In the genomic region with DNA sequence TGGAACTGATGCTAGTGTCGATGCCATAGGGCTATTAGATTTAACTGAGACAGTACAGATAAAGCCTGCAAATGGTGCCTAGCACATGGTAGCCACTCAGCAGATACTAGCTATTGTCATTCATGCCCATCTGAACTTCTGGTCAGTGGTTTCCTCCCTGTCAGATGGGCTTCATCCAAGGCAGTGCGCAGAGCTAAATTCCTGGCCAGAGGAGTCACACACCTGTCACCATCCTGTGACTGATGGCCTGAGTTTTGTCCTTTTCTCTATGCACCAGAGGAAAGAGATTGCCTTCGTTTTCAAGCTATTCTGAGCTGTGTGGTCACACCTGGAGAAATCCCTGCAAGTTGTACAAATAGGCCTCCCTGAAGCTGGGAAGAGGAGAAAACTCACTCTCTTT, we compare ENCODE assay signal across 27 cellular contexts. TPM values are rescaled to one million over a fixed set of nuclear protein-coding genes. Genes with fewer than 3 reads are reported as not detected.
"Had no signal": no experiment of that assay in that cellular context is flagged by ENCODE, and none has a peak within 500 bp of the region (broad histone marks: within the 10 kb centered on the region; RNA-seq: fewer than 3 reads in every experiment).

No MANE protein-coding gene starts in this region.

- H3K4me3 ChIP-seq: left ventricle myocardium inferior, lung, pancreas, prostate gland, spleen, tibial nerve, upper lobe of left lung, vagina had no signal

- FAIRE-seq: kidney, pancreas, small intestine had no signal

- DNase-seq: hippocampal formation; kidney; left ventricle myocardium inferior; mesendoderm; naive thymus-derived CD4-positive, alpha-beta T cell; nucleus accumbens; pancreas; posterior cingulate gyrus; retina; right cardiac atrium; small intestine; spleen; stimulated activated CD4-positive, alpha-beta T cell treated with anti-CD3 and anti-CD28 coated beads, Interleukin-4, amount 100 ng/mL, for 24 hours; stimulated activated naive CD4-positive, alpha-beta T cell treated with Interleukin-2 at 50 U/mL for 16 hours; stimulated activated naive CD8-positive, alpha-beta T cell treated with anti-CD3 and anti-CD28 coated beads, Interleukin-15, amount 100 ng/mL, for 72 hours; substantia nigra; upper lobe of left lung had no signal

- H3K4me1 ChIP-seq: left ventricle myocardium inferior, pancreas, prostate gland, spleen, tibial nerve, upper lobe of left lung, vagina had no signal

- H3K9me3 ChIP-seq: pancreas, prostate gland, spleen, tibial nerve, upper lobe of left lung, vagina had no signal

- H3K36me3 ChIP-seq: left ventricle myocardium inferior, pancreas, prostate gland, spleen, tibial nerve, upper lobe of left lung, vagina had no signal

- H3K27me3 ChIP-seq: tibial nerve, upper lobe of left lung, vagina had no signal

- H3K27ac Mint-ChIP-seq: mesothelial cell of epicardium; naive thymus-derived CD4-positive, alpha-beta T cell; natural killer cell treated with Interleukin-12 subunit alpha and Interleukin-12 subunit beta and Interleukin-15 and Interleukin-18, amount 100 ng/mL, for 72 hours; stimulated activated effector memory CD8-positive, alpha-beta T cell treated with anti-CD3 and anti-CD28 coated beads, Interleukin-12 subunit alpha, Interleukin-12 subunit beta, amount 100 ng/mL, for 72 hours; stimulated activated naive CD8-positive, alpha-beta T cell treated with anti-CD3 and anti-CD28 coated beads, Interleukin-15, amount 100 ng/mL, for 72 hours had no signal

- H3K36me3 Mint-ChIP-seq: mesothelial cell of epicardium; natural killer cell treated with Interleukin-12 subunit alpha and Interleukin-12 subunit beta and Interleukin-15 and Interleukin-18, amount 100 ng/mL, for 72 hours; stimulated activated effector memory CD8-positive, alpha-beta T cell treated with anti-CD3 and anti-CD28 coated beads, Interleukin-12 subunit alpha, Interleukin-12 subunit beta, amount 100 ng/mL, for 72 hours had no signal

- H3K4me3 Mint-ChIP-seq: mesothelial cell of epicardium; naive thymus-derived CD4-positive, alpha-beta T cell; natural killer cell treated with Interleukin-12 subunit alpha and Interleukin-12 subunit beta and Interleukin-15 and Interleukin-18, amount 100 ng/mL, for 72 hours; neural crest cell; stimulated activated effector memory CD8-positive, alpha-beta T cell treated with anti-CD3 and anti-CD28 coated beads, Interleukin-12 subunit alpha, Interleukin-12 subunit beta, amount 100 ng/mL, for 72 hours; stimulated activated naive CD8-positive, alpha-beta T cell treated with anti-CD3 and anti-CD28 coated beads, Interleukin-15, amount 100 ng/mL, for 72 hours had no signal

- H3K27ac ChIP-seq: left ventricle myocardium inferior, pancreas, prostate gland, spleen, tibial nerve, upper lobe of left lung, vagina had no signal

- H3K4me1 Mint-ChIP-seq: naive thymus-derived CD4-positive, alpha-beta T cell; neural crest cell; stimulated activated effector memory CD8-positive, alpha-beta T cell treated with anti-CD3 and anti-CD28 coated beads, Interleukin-12 subunit alpha, Interleukin-12 subunit beta, amount 100 ng/mL, for 72 hours; stimulated activated naive CD8-positive, alpha-beta T cell treated with anti-CD3 and anti-CD28 coated beads, Interleukin-15, amount 100 ng/mL, for 72 hours had no signal

- ATAC-seq: naive thymus-derived CD4-positive, alpha-beta T cell; natural killer cell treated with Interleukin-12 subunit alpha and Interleukin-12 subunit beta and Interleukin-15 and Interleukin-18, amount 100 ng/mL, for 72 hours; pancreas; right cardiac atrium; sciatic nerve; stimulated activated effector memory CD8-positive, alpha-beta T cell treated with anti-CD3 and anti-CD28 coated beads, Interleukin-12 subunit alpha, Interleukin-12 subunit beta, amount 100 ng/mL, for 72 hours; stimulated activated naive CD8-positive, alpha-beta T cell treated with anti-CD3 and anti-CD28 coated beads, Interleukin-15, amount 100 ng/mL, for 72 hours had no signal

- H3K9me3 Mint-ChIP-seq: mesothelial cell of epicardium; natural killer cell treated with Interleukin-12 subunit alpha and Interleukin-12 subunit beta and Interleukin-15 and Interleukin-18, amount 100 ng/mL, for 72 hours; neural crest cell; stimulated activated effector memory CD8-positive, alpha-beta T cell treated with anti-CD3 and anti-CD28 coated beads, Interleukin-12 subunit alpha, Interleukin-12 subunit beta, amount 100 ng/mL, for 72 hours had no signal

RNA-seq across cellular contexts. Expression of a gene that starts 34.7 kb away (rescaled TPM):
- total RNA-seq: naive thymus-derived CD4-positive, alpha-beta T cell; natural killer cell treated with Interleukin-12 subunit alpha and Interleukin-12 subunit beta and Interleukin-15 and Interleukin-18, amount 100 ng/mL, for 72 hours; temporal lobe had no signal
- polyA plus RNA-seq: naive thymus-derived CD4-positive, alpha-beta T cell had no signal
